ENCODE assay signal across 21 cellular contexts in the genomic region with DNA sequence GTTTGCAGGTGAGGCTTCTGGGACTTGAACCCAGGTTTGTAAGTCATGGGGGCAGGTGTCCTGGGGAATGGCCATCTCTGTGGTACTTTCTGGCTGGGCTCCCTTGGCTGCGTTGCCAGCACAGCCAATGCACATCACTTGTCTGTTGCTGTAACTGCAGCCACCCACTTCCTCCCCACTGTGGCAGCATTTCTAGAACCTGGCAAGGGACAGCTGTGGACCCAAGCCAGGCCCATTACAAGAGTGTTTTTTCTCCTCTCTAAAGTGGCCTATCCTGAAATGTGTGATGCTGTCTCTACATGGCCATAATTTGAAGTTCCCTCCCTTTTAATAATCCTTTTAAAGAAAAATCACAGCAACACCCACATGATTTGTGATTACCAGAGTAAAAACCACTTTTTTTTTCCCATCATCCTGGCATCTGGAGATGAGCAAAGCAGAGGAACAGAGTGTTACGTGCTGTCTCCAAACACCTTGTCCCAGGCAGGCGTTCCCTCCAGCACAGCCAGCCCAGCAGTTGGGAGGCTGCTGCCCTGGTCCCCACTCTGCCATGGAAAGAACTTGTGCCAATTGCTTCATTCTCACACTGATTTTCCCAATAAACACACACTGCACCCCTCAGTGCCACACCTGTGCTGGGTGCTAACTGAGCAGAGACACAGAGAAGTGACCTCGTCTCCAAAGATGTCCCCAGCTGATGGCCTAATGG.
DNase-seq lines count a peak whose midpoint lies in the region; ATAC-seq and TF ChIP-seq lines count a peak whose summit lies in the region.
"Had no signal": no experiment of that assay in that cellular context is flagged by ENCODE, and none has a peak within 500 bp of the region (broad histone marks: within the 10 kb centered on the region; RNA-seq: fewer than 3 reads in every experiment).

No MANE protein-coding gene starts in this region.

- peak in 1 of 2 donors; percentile 18 for TF ChIP-seq CTCF in right atrium auricular region (IDR thresholded peaks at IDR 0.05)

- H3K4me3 ChIP-seq in right atrium auricular region: no peak overlapping the region
- H3K4me3 ChIP-seq: K562, testis had no signal

- peaks cover 0 to 14% of the 10 kb centered on the region in 2 donors for H3K4me1 ChIP-seq in right atrium auricular region

- intact Hi-C loops in Right ventricle myocardium inferior (cut with DNase I): no loop called here

- H3K27me3 ChIP-seq in right atrium auricular region: no peaks in the 10 kb centered on the region
- H3K27me3 ChIP-seq: testis had no signal

- H3K9me3 ChIP-seq in right atrium auricular region: no peaks in the 10 kb centered on the region
- H3K9me3 ChIP-seq: testis had no signal

- DNase-seq in Right ventricle myocardium inferior (ENCODE audit: missing footprints): no peak
- DNase-seq in right atrium auricular region (ENCODE audit: low spot score): no peak
- peak; percentile 44 for DNase-seq in fibroblast of gingiva (ENCODE audit: low read depth)
- peak; percentile 24 for DNase-seq in pons (ENCODE audit: low spot score)
- no peak for DNase-seq in KG1 (lab: John Stamatoyannopoulos, UW)
- no peak for DNase-seq in NCI-H82 treated with DMSO at 0.1 percent for 48 hours (lab: John Stamatoyannopoulos, UW; ENCODE audit: unreplicated experiment)
- DNase-seq in stimulated activated CD4-positive, alpha-beta T cell treated with anti-CD3 and anti-CD28 coated beads, Interleukin-15, amount 100 ng/mL, for 24 hours: no peak
- no peak for DNase-seq in activated T-cell treated with anti-CD3 and anti-CD28 coated beads, Interleukin-2, amount 50 U/mL, for 48 hours
- DNase-seq: activated CD4-positive, alpha-beta memory T cell treated with anti-CD3 and anti-CD28 coated beads, Interleukin-2, amount 10 ng/mL, durations not matched to agents 7 days and 5 days; activated naive CD8-positive, alpha-beta T cell treated with anti-CD3 and anti-CD28 coated beads for 36 hours; activated T-cell treated with anti-CD3 and anti-CD28 coated beads, Interleukin-2, amount 50 U/mL, for 4 hours; CD4-positive, alpha-beta memory T cell; central memory CD4-positive, alpha-beta T cell; DND-41; NCI-H1105 treated with DMSO at 0.1 percent for 48 hours; NCI-H2227 treated with DMSO at 0.1 percent for 48 hours; SHP77 treated with DMSO at 0.1 percent for 48 hours; stimulated activated CD4-positive, alpha-beta T cell treated with anti-CD3 and anti-CD28 coated beads, Interleukin-4, amount 100 ng/mL, for 24 hours; stimulated activated CD8-positive, alpha-beta memory T cell treated with anti-CD3 and anti-CD28 coated beads, Interleukin-4, amount 100 ng/mL, for 48 hours; testis had no signal

- peak overlapping the region in 1 of 2 donors; percentile 56 for H3K27ac ChIP-seq in right atrium auricular region

- no peaks in the 10 kb centered on the region for H3K36me3 ChIP-seq in right atrium auricular region

- peak; percentile 63 for ATAC-seq in Right ventricle myocardium inferior
- ATAC-seq: activated T-cell treated with anti-CD3 and anti-CD28 coated beads, Interleukin-2, amount 50 U/mL, for 4 hours; K562 had no signal

Comparison
In these comparisons a context has a peak if more than half of its experiments do, and no peak if none do; other contexts are left out.
1. DNase-seq: peak in fibroblast of gingiva (single experiment) and pons (single experiment); none in Right ventricle myocardium inferior (single experiment), right atrium auricular region (single experiment), KG1 (single experiment), NCI-H82 treated with DMSO at 0.1 percent for 48 hours (single experiment), stimulated activated CD4-positive, alpha-beta T cell treated with anti-CD3 and anti-CD28 coated beads, Interleukin-15, amount 100 ng/mL, for 24 hours (single experiment) and activated T-cell treated with anti-CD3 and anti-CD28 coated beads, Interleukin-2, amount 50 U/mL, for 48 hours (0 of 2).